ENCODE assay signal across 1 cellular context in genomic region chr5:127506616-127507015, GRCh38.
TF ChIP-seq lines count a peak whose summit lies in the region.

No MANE protein-coding gene starts in this region.

TF ChIP-seq in HepG2, 621 proteins besides CTCF, POLR2A, EP300 and RAD21 (continued from another document):
- no peak for TF ChIP-seq TFDP1 (CRISPR knock-in tag; IDR thresholded peaks at IDR 0.05; ENCODE audit: borderline replicate concordance)
- no peak for TF ChIP-seq USF2 (IDR thresholded peaks at IDR 0.05; ENCODE audit: low read depth, low read length)
- peak; percentile 36; the same call in 1 of the 2 replicates for TF ChIP-seq USF2 (CRISPR knock-in tag; IDR thresholded peaks at IDR 0.05; ENCODE audit: borderline replicate concordance)
